17 cellular contexts compared by ENCODE assay signal in the genomic region with DNA sequence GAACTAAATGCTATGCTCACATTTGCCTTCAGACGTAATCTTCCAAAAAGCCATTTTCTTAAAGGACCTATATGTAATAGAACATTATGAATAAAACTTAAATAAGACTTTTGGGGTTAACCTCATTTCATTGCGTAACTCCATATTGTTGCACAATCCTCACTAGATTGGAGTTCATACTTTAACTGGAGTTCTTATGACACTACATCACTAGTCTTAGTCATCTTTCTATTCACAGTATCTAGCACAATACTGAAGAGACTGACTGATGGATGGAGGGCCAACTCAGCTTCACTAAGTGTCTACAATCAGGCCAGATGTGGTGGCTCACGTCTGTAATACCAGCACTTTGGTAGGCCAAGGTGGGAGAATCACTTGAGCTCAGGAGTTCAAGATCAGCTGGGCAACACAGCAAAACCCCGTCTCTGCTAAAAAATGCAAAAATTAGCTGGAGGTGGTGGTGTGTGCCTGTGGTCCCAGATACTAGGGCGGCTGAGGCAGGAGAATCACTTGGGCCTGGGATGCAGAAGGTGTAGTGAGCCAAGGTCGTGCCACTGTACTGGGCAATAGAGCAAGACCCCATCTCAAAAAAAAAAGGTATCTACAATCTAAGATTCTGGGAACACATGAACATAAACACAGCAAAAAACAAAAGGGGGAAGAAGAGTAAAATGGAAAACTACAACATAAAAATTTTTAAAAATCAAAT.
DNase-seq lines count a peak whose midpoint lies in the region; ATAC-seq, FAIRE-seq and TF ChIP-seq lines count a peak whose summit lies in the region.
"Had no signal": no experiment of that assay in that cellular context is flagged by ENCODE, and none has a peak within 500 bp of the region (broad histone marks: within the 10 kb centered on the region; RNA-seq: fewer than 3 reads in every experiment).

No MANE protein-coding gene starts in this region.

- no peak overlapping the region for H4K91ac ChIP-seq in IMR-90 (ENCODE audit: insufficient read depth, low read depth, low read length)

- H3K27me3 ChIP-seq in IMR-90 (ENCODE audit: control insufficient read depth, insufficient read depth, low read length) = no peaks in the 10 kb centered on the region
- H3K27me3 ChIP-seq in keratinocyte (ENCODE audit: control insufficient read depth, extremely low read depth, insufficient read depth, low read length) = no peaks in the 10 kb centered on the region
- H3K27me3 ChIP-seq: adrenal gland, MG63, neutrophil had no signal

- peaks cover 5% of the 10 kb centered on the region for H3K4me1 ChIP-seq in IMR-90 (ENCODE audit: control insufficient read depth, insufficient read depth, low read length)
- no peaks in the 10 kb centered on the region for H3K4me1 ChIP-seq in keratinocyte (ENCODE audit: control insufficient read depth, extremely low read depth, insufficient read depth, low read length)
- H3K4me1 ChIP-seq: adrenal gland had no signal

- no peak overlapping the region for H3K4ac ChIP-seq in IMR-90 (ENCODE audit: low read depth, low read length)

- peak; percentile 56 for ATAC-seq in IMR-90 (ENCODE audit: low read depth)
- ATAC-seq in HG03342 (IDR thresholded peaks at IDR 0.05; ENCODE audit: unreplicated experiment) = no peak
- no peak for ATAC-seq in stimulated activated naive CD8-positive, alpha-beta T cell treated with anti-CD3 and anti-CD28 coated beads, Interleukin-15, amount 100 ng/mL, for 72 hours

- H3K36me3 ChIP-seq in IMR-90 (ENCODE audit: control insufficient read depth, insufficient read depth, low read length) = no peaks in the 10 kb centered on the region
- no peaks in the 10 kb centered on the region for H3K36me3 ChIP-seq in keratinocyte (ENCODE audit: control insufficient read depth in 2 of 2, extremely low read depth in 1 of 2, insufficient read depth in 2 of 2, low read length in 2 of 2)
- H3K36me3 ChIP-seq: adrenal gland, MG63, neutrophil had no signal

- H2BK15ac ChIP-seq in IMR-90 (ENCODE audit: low read depth, low read length) = no peak overlapping the region

- H3K79me2 ChIP-seq in keratinocyte (ENCODE audit: control insufficient read depth, insufficient read depth, low read length) = no peaks in the 10 kb centered on the region

- H3K4me3 Mint-ChIP-seq in stimulated activated naive CD8-positive, alpha-beta T cell treated with anti-CD3 and anti-CD28 coated beads, Interleukin-15, amount 100 ng/mL, for 72 hours = no peak overlapping the region
- H3K4me3 Mint-ChIP-seq: CD14-positive monocyte had no signal

- no peak overlapping the region for H2AK5ac ChIP-seq in IMR-90 (ENCODE audit: low read depth, low read length)

- dilution Hi-C loops in IMR-90 (cut with HindIII; ENCODE audit: low sequenced_read_pairs, unreplicated experiment) (no loop called here), keratinocyte (cut with MboI; ENCODE audit: extremely low pct_ligation_motif_present, low sequenced_read_pairs) (no loop called here)

- H3K14ac ChIP-seq in IMR-90 (replicated peaks; ENCODE audit: low read depth, low read length) = peak overlapping the region; percentile 52; the same call in 1 of the 2 replicates

- TF ChIP-seq RAD21 in IMR-90 (IDR thresholded peaks at IDR 0.05; ENCODE audit: low read length) = no peak

- no peak overlapping the region for H2BK120ac ChIP-seq in IMR-90 (ENCODE audit: low read depth, low read length)

- CTCF ChIA-PET in IMR-90 (lab: Yijun Ruan, JAX) = no interaction called here

- in situ Hi-C loops in IMR-90 (cut with MboI; ENCODE audit: low sequenced_read_pairs) = no loop called here

- POLR2A ChIA-PET in IMR-90 (lab: Charles Lee; ENCODE audit: unreplicated experiment) = no interaction called here

- WGBS in IMR-90 (ENCODE audit: extremely low coverage in 2 of 2, insufficient read length in 1 of 2), 2 experiments = 50% methylated on average over 1 of the region's 6 CpGs; no CpG with 5 or more reads in 1 of the 2 experiments

- DNase-seq in AG08395 (ENCODE audit: low spot score) = peak; percentile 51
- peak; percentile 89 for DNase-seq in IMR-90
- peak; percentile 12 for DNase-seq in amniotic stem cell (lab: John Stamatoyannopoulos, UW)
- DNase-seq in keratinocyte (ENCODE audit: low read depth, low spot score) = peak; percentile 41
- no peak for DNase-seq in GM19240 (ENCODE audit: insufficient read length, low spot score)
- no peak for DNase-seq in NCI-H748 (lab: John Stamatoyannopoulos, UW; ENCODE audit: unreplicated experiment)
- no peak for DNase-seq in stimulated activated naive CD8-positive, alpha-beta T cell treated with anti-CD3 and anti-CD28 coated beads, Interleukin-15, amount 100 ng/mL, for 72 hours
- DNase-seq: adrenal gland; GF-D8; left cardiac atrium; MG63; NCI-H446 treated with DMSO at 0.1 percent for 48 hours; stimulated activated CD4-positive, alpha-beta T cell treated with anti-CD3 and anti-CD28 coated beads, Interleukin-4, amount 100 ng/mL, for 4 hours; T-helper 1 cell had no signal

- H3K9me3 ChIP-seq in IMR-90 (ENCODE audit: control insufficient read depth, insufficient read depth, low read length) = no peaks in the 10 kb centered on the region
- no peaks in the 10 kb centered on the region for H3K9me3 ChIP-seq in keratinocyte (ENCODE audit: control insufficient read depth, low read depth, low read length)
- H3K9me3 ChIP-seq: MG63, neutrophil had no signal

- no peak overlapping the region for H3K4me2 ChIP-seq in IMR-90 (ENCODE audit: low read depth, low read length)
- H3K4me2 ChIP-seq in keratinocyte (ENCODE audit: control insufficient read depth, extremely low read depth, insufficient read depth, low read depth, low read length) = no peak overlapping the region

- intact Hi-C loops in IMR-90 (cut with micrococcal nuclease) = no loop called here

- H3K4me3 ChIP-seq in IMR-90 (ENCODE audit: insufficient read depth, low read depth, low read length) (no peak overlapping the region), keratinocyte (ENCODE audit: control insufficient read depth in 2 of 3, extremely low read depth in 1 of 3, insufficient read depth in 2 of 3, low read depth in 1 of 3, low read length in 3 of 3) (no peak overlapping the region)
- H3K4me3 ChIP-seq: adrenal gland, MG63 had no signal

- H3K27ac ChIP-seq in IMR-90 (ENCODE audit: insufficient read depth, low read length) (0 out of 2 replicates have a peak overlapping the region, but pooled peaks have one; percentile 9), keratinocyte (ENCODE audit: control insufficient read depth, insufficient read depth, low read length) (no peak overlapping the region)
- H3K27ac ChIP-seq: adrenal gland, neutrophil had no signal

- FAIRE-seq in keratinocyte (lab: Jason Lieb, UNC) = peak; percentile 84

- no TSS peak for BruUV-seq in IMR-90 (replicated peaks; lab: Mats Ljungman, UMichigan)

- no peak overlapping the region for H3K56ac ChIP-seq in IMR-90 (ENCODE audit: extremely low read depth, insufficient read depth, low read length)

- no peak overlapping the region for H3K27ac Mint-ChIP-seq in stimulated activated naive CD8-positive, alpha-beta T cell treated with anti-CD3 and anti-CD28 coated beads, Interleukin-15, amount 100 ng/mL, for 72 hours

- peaks cover 5% of the 10 kb centered on the region for H3K4me1 Mint-ChIP-seq in stimulated activated naive CD8-positive, alpha-beta T cell treated with anti-CD3 and anti-CD28 coated beads, Interleukin-15, amount 100 ng/mL, for 72 hours

- no peak overlapping the region for H2AK9ac ChIP-seq in IMR-90 (replicated peaks; ENCODE audit: low read depth, low read length, poor library complexity)

- TF ChIP-seq CTCF in IMR-90 (conservative IDR thresholded peaks at IDR 0.05; ENCODE audit: low read depth, low read length) (no peak), keratinocyte (optimal IDR thresholded peaks at IDR 0.05 in 1 of 3, IDR thresholded peaks at IDR 0.05 in 1 of 3, conservative IDR thresholded peaks at IDR 0.05 in 1 of 3; ENCODE audit: extremely low read depth in 1 of 3, insufficient read depth in 2 of 3, low read length in 3 of 3) (no peak)

- peaks cover 6 to 7% of the 10 kb centered on the region in 2 donors for H3K9me3 Mint-ChIP-seq in stimulated activated naive CD8-positive, alpha-beta T cell treated with anti-CD3 and anti-CD28 coated beads, Interleukin-15, amount 100 ng/mL, for 72 hours

- H4K8ac ChIP-seq in IMR-90 (ENCODE audit: low read depth in 2 of 2, low read length in 2 of 2) = no peak overlapping the region

- no peak overlapping the region for H2BK20ac ChIP-seq in IMR-90 (ENCODE audit: low read depth, low read length)

- no peak for TF ChIP-seq POLR2A in IMR-90 (IDR thresholded peaks at IDR 0.05; ENCODE audit: low read depth, low read length)

- H3K9me1 ChIP-seq in IMR-90 (ENCODE audit: insufficient read depth, low read length) (no peaks in the 10 kb centered on the region), keratinocyte (ENCODE audit: control insufficient read depth, extremely low read depth, insufficient read depth, low read length) (no peaks in the 10 kb centered on the region)

- H2AFZ ChIP-seq in IMR-90 (replicated peaks; ENCODE audit: low read length, poor library complexity) (no peak overlapping the region), keratinocyte (ENCODE audit: control insufficient read depth, low read length) (no peak overlapping the region)

- no peak overlapping the region for H4K5ac ChIP-seq in IMR-90 (ENCODE audit: low read depth, low read length)

- H3K27me3 Mint-ChIP-seq in stimulated activated naive CD8-positive, alpha-beta T cell treated with anti-CD3 and anti-CD28 coated beads, Interleukin-15, amount 100 ng/mL, for 72 hours = no peaks in the 10 kb centered on the region

- peak overlapping the region; percentile 60 for H2BK5ac ChIP-seq in IMR-90 (ENCODE audit: low read depth, low read length, poor library complexity, severe bottlenecking)

- no peaks in the 10 kb centered on the region; a peak in 1 of 4 replicates for H3K79me1 ChIP-seq in IMR-90 (ENCODE audit: low read depth in 1 of 2, low read length in 2 of 2)

- H3K23ac ChIP-seq in IMR-90 (ENCODE audit: low read depth, low read length) = no peak overlapping the region

- H4K20me1 ChIP-seq in IMR-90 (ENCODE audit: insufficient read depth, low read length) = no peaks in the 10 kb centered on the region
- no peaks in the 10 kb centered on the region for H4K20me1 ChIP-seq in keratinocyte (ENCODE audit: control insufficient read depth, extremely low read depth, insufficient read depth, low read length)

- H3K9ac ChIP-seq in IMR-90 (ENCODE audit: low read depth, low read length) (no peak overlapping the region), keratinocyte (ENCODE audit: control insufficient read depth, extremely low read depth, insufficient read depth, low read length) (no peak overlapping the region)

- no peak overlapping the region for H3K18ac ChIP-seq in IMR-90 (ENCODE audit: low read depth, low read length)

TF ChIP-seq in IMR-90, 13 proteins besides CTCF, POLR2A, EP300 and RAD21:
- TF ChIP-seq NFE2L2 (IDR thresholded peaks at IDR 0.05; ENCODE audit: low read depth, low read length) (peak; percentile 4; the same call in 1 of the 2 replicates), CEBPB (IDR thresholded peaks at IDR 0.05; ENCODE audit: low read depth, low read length) (peak; percentile 100), MXI1 (IDR thresholded peaks at IDR 0.05; ENCODE audit: borderline replicate concordance, low read depth, low read length) (no peak)

Comparison
In these comparisons a context has a peak if more than half of its experiments do, and no peak if none do; other contexts are left out.
1. DNase-seq: peak in AG08395 (single experiment), IMR-90 (single experiment), amniotic stem cell (single experiment) and keratinocyte (single experiment); none in GM19240 (single experiment), NCI-H748 (single experiment) and stimulated activated naive CD8-positive, alpha-beta T cell treated with anti-CD3 and anti-CD28 coated beads, Interleukin-15, amount 100 ng/mL, for 72 hours (0 of 2).